19 cellular contexts compared by ENCODE assay signal in the genomic region with DNA sequence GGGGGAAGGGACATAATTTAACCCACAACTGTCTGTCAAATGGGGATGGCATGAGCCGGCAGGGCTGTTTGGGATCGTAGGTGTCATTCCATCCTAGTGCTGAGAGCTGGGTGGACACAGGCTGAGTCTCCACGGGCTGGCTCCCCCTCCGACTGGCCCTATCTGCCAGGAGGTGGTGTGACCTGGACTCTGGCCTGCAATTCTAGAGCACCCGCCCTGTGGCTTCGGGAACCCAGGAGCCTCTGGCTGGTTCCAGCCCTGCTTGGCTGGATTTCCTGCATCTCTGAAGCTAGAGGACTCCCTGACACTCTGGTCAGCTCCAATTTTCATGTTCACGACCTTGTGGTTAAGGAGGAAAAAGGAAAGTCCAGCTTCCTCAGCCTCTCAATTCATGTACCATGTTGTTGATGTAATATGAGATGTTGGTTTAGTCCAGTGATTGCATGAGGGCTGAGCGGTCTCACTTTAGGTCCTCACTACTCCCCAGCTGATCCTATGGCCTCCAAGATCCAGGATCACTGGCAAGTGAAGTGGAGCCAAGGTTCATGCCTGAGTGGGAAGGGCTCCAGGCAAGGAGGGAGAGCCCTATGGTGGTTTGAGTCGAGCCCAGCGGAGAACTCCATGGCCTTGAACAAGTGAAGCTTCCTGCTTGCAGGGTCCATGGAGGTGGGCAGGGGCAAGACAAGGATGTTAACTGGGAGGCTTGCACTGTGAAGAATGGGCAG.
"Had no signal": no experiment of that assay in that cellular context is flagged by ENCODE, and none has a peak within 500 bp of the region (broad histone marks: within the 10 kb centered on the region; RNA-seq: fewer than 3 reads in every experiment).

No MANE protein-coding gene starts in this region.

- H3K27ac Mint-ChIP-seq: activated naive CD4-positive, alpha-beta T cell treated with anti-CD3 and anti-CD28 coated beads, Interleukin-2, amount 50 U/mL, for 72 hours; nephron had no signal

- H3K4me3 Mint-ChIP-seq: nephron had no signal

- H3K27me3 ChIP-seq: body of pancreas, hepatocyte, upper lobe of left lung had no signal

- H3K27ac ChIP-seq: body of pancreas, coronary artery, hepatocyte, SJSA1, upper lobe of left lung had no signal

- H3K4me1 Mint-ChIP-seq: nephron had no signal

- DNase-seq: activated CD4-positive, alpha-beta T cell treated with anti-CD3 and anti-CD28 coated beads, Interleukin-2, amount 50 U/mL, for 1 hour; activated CD4-positive, CD25-positive, alpha-beta regulatory T cell; activated effector memory CD4-positive, alpha-beta T cell treated with anti-CD3 and anti-CD28 coated beads, Interleukin-2, amount 50 U/mL, for 16 hours; activated T-cell treated with anti-CD3 and anti-CD28 coated beads, Interleukin-2, amount 50 U/mL, for 48 hours; amniotic stem cell; body of pancreas; central memory CD4-positive, alpha-beta T cell; effector CD8-positive, alpha-beta T cell; islet precursor cell; stimulated activated CD4-positive, alpha-beta T cell treated with anti-CD3 and anti-CD28 coated beads, Interleukin-15, amount 100 ng/mL, for 24 hours; stimulated activated CD4-positive, alpha-beta T cell treated with anti-CD3 and anti-CD28 coated beads, Interleukin-4, amount 100 ng/mL, for 24 hours; stimulated activated naive CD4-positive, alpha-beta T cell; upper lobe of left lung had no signal

- H3K4me1 ChIP-seq: body of pancreas, SJSA1, upper lobe of left lung had no signal

- H3K4me3 ChIP-seq: body of pancreas, coronary artery, hepatocyte, SJSA1, skin epidermis, upper lobe of left lung had no signal

- H3K36me3 ChIP-seq: SJSA1, upper lobe of left lung had no signal

- H3K9me3 ChIP-seq: body of pancreas, SJSA1 had no signal

- ATAC-seq: activated naive CD4-positive, alpha-beta T cell treated with anti-CD3 and anti-CD28 coated beads, Interleukin-2, amount 50 U/mL, for 72 hours; body of pancreas had no signal
